ENCODE assay signal across 27 cellular contexts in genomic region chr12:13798162-13798561, GRCh38.
"Had no signal": no experiment of that assay in that cellular context is flagged by ENCODE, and none has a peak within 500 bp of the region (broad histone marks: within the 10 kb centered on the region; RNA-seq: fewer than 3 reads in every experiment).

No MANE protein-coding gene starts in this region.

- H3K4me3 ChIP-seq: left lung, lower lobe of right lung, ovary, prostate gland, skin epidermis, spleen, suprapubic skin, thoracic aorta, tibial artery, uterus had no signal

- H3K27ac Mint-ChIP-seq: immature natural killer cell; natural killer cell; nephron progenitor cell; stimulated activated effector memory CD8-positive, alpha-beta T cell treated with anti-CD3 and anti-CD28 coated beads, Interleukin-12 subunit alpha, Interleukin-12 subunit beta, amount 100 ng/mL, for 72 hours; stimulated activated naive CD8-positive, alpha-beta T cell treated with anti-CD3 and anti-CD28 coated beads, Interleukin-15, Interleukin-2, amounts not matched to agents 100 ng/mL and 50 ng/mL, for 24 hours had no signal

- H3K9me3 Mint-ChIP-seq: nephron progenitor cell had no signal

- H3K36me3 Mint-ChIP-seq: immature natural killer cell; naive B cell; natural killer cell; stimulated activated effector memory CD8-positive, alpha-beta T cell treated with anti-CD3 and anti-CD28 coated beads, Interleukin-12 subunit alpha, Interleukin-12 subunit beta, amount 100 ng/mL, for 72 hours had no signal

- H3K4me1 Mint-ChIP-seq: immature natural killer cell; naive B cell; natural killer cell; nephron progenitor cell; stimulated activated effector memory CD8-positive, alpha-beta T cell treated with anti-CD3 and anti-CD28 coated beads, Interleukin-12 subunit alpha, Interleukin-12 subunit beta, amount 100 ng/mL, for 72 hours had no signal

- H3K4me3 Mint-ChIP-seq: immature natural killer cell; naive B cell; natural killer cell; nephron progenitor cell; stimulated activated effector memory CD8-positive, alpha-beta T cell treated with anti-CD3 and anti-CD28 coated beads, Interleukin-12 subunit alpha, Interleukin-12 subunit beta, amount 100 ng/mL, for 72 hours; stimulated activated naive CD8-positive, alpha-beta T cell treated with anti-CD3 and anti-CD28 coated beads, Interleukin-15, Interleukin-2, amounts not matched to agents 100 ng/mL and 50 ng/mL, for 24 hours had no signal

- ATAC-seq: left colon; left lung; lower lobe of right lung; natural killer cell; right cardiac atrium; sciatic nerve; stimulated activated effector memory CD8-positive, alpha-beta T cell treated with anti-CD3 and anti-CD28 coated beads, Interleukin-12 subunit alpha, Interleukin-12 subunit beta, amount 100 ng/mL, for 72 hours had no signal

- H3K27me3 Mint-ChIP-seq: stimulated activated naive CD8-positive, alpha-beta T cell treated with anti-CD3 and anti-CD28 coated beads, Interleukin-15, Interleukin-2, amounts not matched to agents 100 ng/mL and 50 ng/mL, for 24 hours had no signal

- DNase-seq: hypothalamus; immature natural killer cell; kidney; left colon; left lung; lower lobe of right lung; mammary epithelial cell; mesenchymal stem cell; naive B cell; natural killer cell; nephron progenitor cell; ovary; retina; right cardiac atrium; spleen; stimulated activated CD4-positive, alpha-beta T cell treated with anti-CD3 and anti-CD28 coated beads, Interleukin-4, amount 100 ng/mL, for 24 hours; stimulated activated naive CD4-positive, alpha-beta T cell; tibial artery; trophoblast cell; uterus had no signal
